Comparison of ENCODE assay signal across 27 cellular contexts in the genomic region with DNA sequence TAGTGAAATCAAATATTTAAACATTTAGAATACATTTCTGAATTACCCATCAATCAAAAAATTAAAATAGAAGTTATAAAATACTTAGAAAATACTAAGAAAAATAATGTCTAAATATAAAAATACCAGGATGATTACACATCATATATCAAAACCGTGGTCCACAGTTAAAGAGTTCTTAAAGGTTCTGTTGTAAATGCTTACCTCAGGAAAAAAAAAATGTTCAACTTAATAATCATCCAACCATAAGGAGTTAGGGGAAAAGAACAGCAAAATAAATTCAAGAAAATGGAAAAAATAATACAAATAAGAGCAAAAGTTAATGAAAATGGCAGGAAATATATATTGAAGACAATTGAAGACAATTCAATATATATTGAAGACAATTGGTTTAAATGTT. TPM values are rescaled to one million over a fixed set of nuclear protein-coding genes. Genes with fewer than 3 reads are reported as not detected.
DNase-seq lines count a peak whose midpoint lies in the region; ATAC-seq, FAIRE-seq and TF ChIP-seq lines count a peak whose summit lies in the region.
"Had no signal": no experiment of that assay in that cellular context is flagged by ENCODE, and none has a peak within 500 bp of the region (broad histone marks: within the 10 kb centered on the region; RNA-seq: fewer than 3 reads in every experiment).

No MANE protein-coding gene starts in this region.

- no peaks in the 10 kb centered on the region for H3K9me1 ChIP-seq in K562 (ENCODE audit: control insufficient read depth, insufficient read depth, low read length)

- TF ChIP-seq POLR2A in HepG2 (IDR thresholded peaks at IDR 0.05; ENCODE audit: insufficient read depth in 1 of 2, low read depth in 2 of 2, low read length in 2 of 2) = no peak
- no peak for TF ChIP-seq POLR2A in right lobe of liver (IDR thresholded peaks at IDR 0.05)
- no peak for TF ChIP-seq POLR2A in K562 (conservative IDR thresholded peaks at IDR 0.05)
- no peak for TF ChIP-seq POLR2A in GM12892 (IDR thresholded peaks at IDR 0.05; ENCODE audit: low read depth, low read length)

- CTCF ChIA-PET in HepG2 (lab: Yijun Ruan, JAX; ENCODE audit: low intra/inter-chr PET ratio, low total read pairs) (no interaction called here), K562 (lab: Yijun Ruan, JAX; ENCODE audit: low intra/inter-chr PET ratio) (no interaction called here)

- TF ChIP-seq EP300 in HepG2 (IDR thresholded peaks at IDR 0.05; ENCODE audit: low read depth in 2 of 2, low read length in 2 of 2) (no peak), HepG2 (CRISPR knock-in tag; IDR thresholded peaks at IDR 0.05; ENCODE audit: borderline replicate concordance) (no peak), K562 (IDR thresholded peaks at IDR 0.05; ENCODE audit: low read length) (no peak)

- intact Hi-C loops in HepG2 (cut with micrococcal nuclease; ENCODE audit: unreplicated experiment) = no loop called here
- intact Hi-C loops in right lobe of liver (cut with DNase I) = no loop called here
- intact Hi-C loops in K562 (cut with micrococcal nuclease) = no loop called here
- intact Hi-C loops in Right ventricle myocardium inferior (cut with DNase I) = no loop called here

- H3K79me2 ChIP-seq in HepG2 (ENCODE audit: insufficient read depth, low read length) = no peaks in the 10 kb centered on the region
- no peaks in the 10 kb centered on the region for H3K79me2 ChIP-seq in K562 (ENCODE audit: control insufficient read depth, insufficient read depth, low read length)

- H3K27ac ChIP-seq in HepG2 (ENCODE audit: extremely low read length, insufficient read depth, low read length) (no peak overlapping the region), right lobe of liver (no peak overlapping the region), K562 (ENCODE audit: extremely low read depth, low read depth, low read length) (no peak overlapping the region)
- H3K27ac ChIP-seq: 22Rv1; BLaER1 treated with 17β-estradiol and CSF1 and Interleukin-3, amounts not matched to agents 10 nM and 100 nM had no signal

- WGBS in HepG2 (ENCODE audit: low lambda C conversion rate) = 22% methylated on average over 1 of the region's 1 CpG
- 71% methylated on average over 1 of the region's 1 CpG for WGBS in right lobe of liver (ENCODE audit: insufficient coverage, low coverage, low lambda C conversion rate, missing lambda C conversion rate)
- 0% methylated on average over 1 of the region's 1 CpG for WGBS in K562 (ENCODE audit: insufficient coverage, low coverage, missing lambda C conversion rate)

- H3K4me1 ChIP-seq in HepG2 (ENCODE audit: insufficient read depth, low read length) = no peaks in the 10 kb centered on the region
- H3K4me1 ChIP-seq in right lobe of liver = no peaks in the 10 kb centered on the region
- no peaks in the 10 kb centered on the region for H3K4me1 ChIP-seq in K562 (replicated peaks in 1 of 2; ENCODE audit: control insufficient read depth in 2 of 2, insufficient read depth in 2 of 2, low read length in 2 of 2)
- H3K4me1 ChIP-seq: BE2C; BLaER1 treated with 17β-estradiol and CSF1 and Interleukin-3, amounts not matched to agents 10 nM and 100 nM had no signal

- H3K36me3 ChIP-seq in HepG2 (replicated peaks in 1 of 2; ENCODE audit: control insufficient read depth in 1 of 2, insufficient read depth in 2 of 2, low read length in 2 of 2) (no peaks in the 10 kb centered on the region), right lobe of liver (no peaks in the 10 kb centered on the region), K562 (ENCODE audit: control insufficient read depth, insufficient read depth, low read length) (no peaks in the 10 kb centered on the region)
- H3K36me3 ChIP-seq: BE2C; BLaER1 treated with 17β-estradiol and CSF1 and Interleukin-3, amounts not matched to agents 10 nM and 100 nM had no signal

- TF ChIP-seq RAD21 in HepG2 (CRISPR knock-in tag; IDR thresholded peaks at IDR 0.05) (no peak), K562 (CRISPR knock-in tag; conservative IDR thresholded peaks at IDR 0.05 in 1 of 2, IDR thresholded peaks at IDR 0.05 in 1 of 2) (no peak)

- H4K20me1 ChIP-seq in HepG2 (ENCODE audit: insufficient read depth, low read length) (no peaks in the 10 kb centered on the region), K562 (replicated peaks; ENCODE audit: control insufficient read depth, insufficient read depth, low read length) (no peaks in the 10 kb centered on the region)
- H4K20me1 ChIP-seq: BLaER1 treated with 17β-estradiol and CSF1 and Interleukin-3, amounts not matched to agents 10 nM and 100 nM had no signal

- no peak for ATAC-seq in HepG2
- ATAC-seq in right lobe of liver = no peak
- no peak for ATAC-seq in K562
- no peak for ATAC-seq in HG03025 (IDR thresholded peaks at IDR 0.05; ENCODE audit: low FRiP score, unreplicated experiment)
- ATAC-seq in Right ventricle myocardium inferior = no peak
- ATAC-seq: A549, GM23338, HCT116 had no signal

- H3K4me3 ChIP-seq in HepG2 (replicated peaks in 1 of 3; ENCODE audit: insufficient read depth in 1 of 3, low read depth in 2 of 3, low read length in 3 of 3) = no peak overlapping the region
- H3K4me3 ChIP-seq in right lobe of liver = no peak overlapping the region
- H3K4me3 ChIP-seq in K562 = no peak overlapping the region
- H3K4me3 ChIP-seq: A549; BLaER1 treated with 17β-estradiol and CSF1 and Interleukin-3, amounts not matched to agents 10 nM and 100 nM; GM23338 had no signal

- FAIRE-seq in HepG2 (lab: Jason Lieb, UNC) = no peak
- FAIRE-seq in K562 (lab: Jason Lieb, UNC) = no peak
- FAIRE-seq in frontal cortex (lab: Jason Lieb, UNC) = peak; percentile 84
- no peak for FAIRE-seq in GM12892 (lab: Jason Lieb, UNC)
- FAIRE-seq: A549, D721Med, GM12891, GM19239 had no signal

- POLR2A ChIA-PET in HepG2 (lab: Yijun Ruan, JAX) (no interaction called here), K562 (lab: Yijun Ruan, JAX) (interaction anchor here (1.7 kb wide), 1 partner anchor 11 kb away, joined by 4 read pairs; no protein-coding TSS in a partner anchor)

- in situ Hi-C loops in HepG2 (cut with HindIII; ENCODE audit: extremely low pct_ligation_motif_present, low pct_unique_long_range_greater_than_20kb) (no loop called here), K562 (cut with MboI) (no loop called here)

- no peak overlapping the region for H3K4me2 ChIP-seq in HepG2 (ENCODE audit: low read depth, low read length)
- H3K4me2 ChIP-seq in K562 (ENCODE audit: insufficient read depth, low read length) = no peak overlapping the region
- H3K4me2 ChIP-seq: A549; BLaER1 treated with 17β-estradiol and CSF1 and Interleukin-3, amounts not matched to agents 10 nM and 100 nM; GM23338 had no signal

- no peak for TF ChIP-seq CTCF in HepG2 (CRISPR knock-in tag; IDR thresholded peaks at IDR 0.05)
- no peak for TF ChIP-seq CTCF in right lobe of liver (IDR thresholded peaks at IDR 0.05)
- no peak for TF ChIP-seq CTCF in K562 (IDR thresholded peaks at IDR 0.05 in 2 of 3, conservative IDR thresholded peaks at IDR 0.05 in 1 of 3; ENCODE audit: insufficient read depth in 2 of 3, low read depth in 1 of 3, low read length in 3 of 3)

- no TSS peak for BruUV-seq in HepG2 (replicated peaks; lab: Mats Ljungman, UMichigan)
- BruUV-seq in K562 (replicated peaks; lab: Mats Ljungman, UMichigan) = no TSS peak

- no peak for DNase-seq in HepG2 (ENCODE audit: low spot score)
- DNase-seq in right lobe of liver = no peak
- no peak for DNase-seq in K562 (ENCODE audit: extremely low read depth in 1 of 4, low spot score in 3 of 4)
- no peak for DNase-seq in frontal cortex (ENCODE audit: low spot score in 2 of 2)
- DNase-seq in NCI-H1417 (lab: John Stamatoyannopoulos, UW) = no peak
- DNase-seq in GM12892 (ENCODE audit: insufficient read length) = no peak
- no peak for DNase-seq in Right ventricle myocardium inferior (ENCODE audit: missing footprints)
- DNase-seq: ACHN; AML-193; BE2C; CD4-positive, alpha-beta T cell; CD8-positive, alpha-beta memory T cell; DMS 273 treated with DMSO at 0.1 percent for 48 hours; DMS79; EL; GF-D8; H9 had no signal

- no peak overlapping the region for H3K9ac ChIP-seq in HepG2 (ENCODE audit: insufficient read depth, low read depth, low read length)
- no peak overlapping the region for H3K9ac ChIP-seq in K562 (ENCODE audit: insufficient read depth in 1 of 2, low read depth in 2 of 2, low read length in 2 of 2)
- H3K9ac ChIP-seq: BLaER1 treated with 17β-estradiol and CSF1 and Interleukin-3, amounts not matched to agents 10 nM and 100 nM had no signal

- H3K27me3 ChIP-seq in HepG2 (ENCODE audit: control insufficient read depth in 1 of 2, insufficient read depth in 2 of 2, low read length in 2 of 2) (no peaks in the 10 kb centered on the region), right lobe of liver (no peaks in the 10 kb centered on the region), K562 (ENCODE audit: control insufficient read depth in 2 of 2, insufficient read depth in 2 of 2, low read length in 2 of 2) (no peaks in the 10 kb centered on the region)
- H3K27me3 ChIP-seq: BE2C; BLaER1 treated with 17β-estradiol and CSF1 and Interleukin-3, amounts not matched to agents 10 nM and 100 nM had no signal

- peaks cover 10% of the 10 kb centered on the region for H3K9me3 ChIP-seq in HepG2 (ENCODE audit: low read length)
- H3K9me3 ChIP-seq in right lobe of liver = no peaks in the 10 kb centered on the region
- no peaks in the 10 kb centered on the region for H3K9me3 ChIP-seq in K562 (replicated peaks; ENCODE audit: control insufficient read depth, insufficient read depth, low read depth, low read length)
- H3K9me3 ChIP-seq: A549, BE2C had no signal

- H2AFZ ChIP-seq in HepG2 (ENCODE audit: low read length) = no peak overlapping the region
- no peak overlapping the region for H2AFZ ChIP-seq in K562 (ENCODE audit: low read depth, low read length)

RNA-seq across cellular contexts. Expression of gene PDE11A, which starts 43.2 kb away (rescaled TPM):
- total RNA-seq in HepG2 (2016; rRNA removed; fragmentation: Illumina TruSeq; extraction: Trizol) (1.2 and 1.4 TPM in 2 replicates), right lobe of liver (1 to 10 TPM; 1.2 to 9.4 (median 6.3) TPM), K562 (2014; rRNA removed) (5.4 and 5.6 TPM in 2 replicates), K562 (2014; rRNA removed; fragmentation: Illumina TruSeq; extraction: Trizol) (7.8 and 8.7 TPM in 2 replicates), K562 (2015; rRNA removed; fragmentation: Illumina TruSeq; extraction: Trizol) (21.3 and 22.1 TPM in 2 replicates), K562 (2021) (5.7 and 6.0 TPM in 2 replicates), frontal cortex (1.2 TPM), Right ventricle myocardium inferior (4.4 TPM)
- 0.79 and 1.2 TPM in 2 replicates for total RNA-seq in HepG2 (2016; cell fraction: cytosol; rRNA removed; fragmentation: Illumina TruSeq; extraction: Trizol; ENCODE audit: low read depth)
- total RNA-seq in HepG2 (2016; cell fraction: insoluble cytoplasmic fraction; rRNA removed; fragmentation: Illumina TruSeq; extraction: Trizol) = 1.1 and 1.2 TPM in 2 replicates
- 0.38 and 0.56 TPM in 2 replicates for total RNA-seq in HepG2 (2016; cell fraction: membrane; rRNA removed; fragmentation: Illumina TruSeq; extraction: Trizol)
- total RNA-seq in HepG2 (2016; cell fraction: nucleus; rRNA removed; fragmentation: Illumina TruSeq; extraction: Trizol) = 2.1 and 2.5 TPM in 2 replicates
- polyA plus RNA-seq in HepG2 (2011; rRNA removed) (1.3 and 1.7 TPM in 2 replicates), K562 (2011; rRNA removed) (0.80 and 8.9 TPM in 2 replicates), K562 (2014; fragmentation: Illumina TruSeq; extraction: Trizol) (5.1 and 6.2 TPM in 2 replicates), K562 (2014; fragmentation: Nextera tagmentation; extraction: Ambion mirVana) (1 to 10 TPM; 3.2 to 3.9 TPM), K562 (2014; rRNA removed) (4.5 TPM in 2 replicates)
- 0.95 and 0.97 TPM in 2 replicates for polyA plus RNA-seq in HepG2 (2011; cell fraction: cytosol; rRNA removed)
- polyA plus RNA-seq in HepG2 (2011; cell fraction: nucleus; rRNA removed) = 2.0 and 2.4 TPM in 2 replicates
- polyA plus RNA-seq in HepG2 (2012) = 0.32 and 0.47 TPM in 2 replicates
- 0.01 and 0.05 TPM in 2 replicates for polyA plus RNA-seq in HepG2 (2016; cell fraction: cytosol; fragmentation: Illumina TruSeq; extraction: Trizol; ENCODE audit: low read depth)
- 0.70 and 0.73 TPM in 2 replicates for polyA plus RNA-seq in HepG2 (2016; cell fraction: insoluble cytoplasmic fraction; fragmentation: Illumina TruSeq; extraction: Trizol; ENCODE audit: low read depth)
- polyA plus RNA-seq in HepG2 (2016; cell fraction: membrane; fragmentation: Illumina TruSeq; extraction: Trizol; ENCODE audit: low read depth) = 0.10 and 0.12 TPM in 2 replicates
- 1.9 TPM in 2 replicates for polyA plus RNA-seq in HepG2 (2016; cell fraction: nucleus; fragmentation: Illumina TruSeq; extraction: Trizol; ENCODE audit: insufficient read depth, low read depth)
- polyA minus RNA-seq in HepG2 (2011; rRNA and poly(A)+ RNA removed; ENCODE audit: low replicate concordance) = 0.05 and 2.9 TPM in 2 replicates
- polyA minus RNA-seq in HepG2 (2011; cell fraction: cytosol; rRNA and poly(A)+ RNA removed) = 3.0 and 3.2 TPM in 2 replicates
- polyA minus RNA-seq in HepG2 (2011; cell fraction: nucleus; rRNA and poly(A)+ RNA removed) = 6.2 and 8.8 TPM in 2 replicates
- 5.8 and 6.3 TPM in 2 replicates for total RNA-seq in K562 (2011; cell fraction: chromatin; rRNA removed; ENCODE audit: low replicate concordance)
- total RNA-seq in K562 (2011; cell fraction: nucleolus; rRNA removed) = 3.3 and 3.5 TPM in 2 replicates
- total RNA-seq in K562 (2011; cell fraction: nucleoplasm; rRNA removed) = 3.0 and 4.0 TPM in 2 replicates
- 0.52 and 5.2 TPM in 2 replicates for polyA plus RNA-seq in K562 (2011; cell fraction: cytosol; rRNA removed)
- 1.1 and 10.5 TPM in 2 replicates for polyA plus RNA-seq in K562 (2011; cell fraction: nucleus; rRNA removed)
- polyA plus RNA-seq in K562 (2012) = 6.9 and 15.2 TPM in 2 replicates
- 1.0 and 19.7 TPM in 2 replicates for polyA minus RNA-seq in K562 (2011; rRNA and poly(A)+ RNA removed)
- 1.1 and 4.9 TPM in 2 replicates for polyA minus RNA-seq in K562 (2011; cell fraction: cytosol; rRNA and poly(A)+ RNA removed)
- 1.1 and 4.3 TPM in 2 replicates for polyA minus RNA-seq in K562 (2011; cell fraction: nucleus; rRNA and poly(A)+ RNA removed)
- not detected for polyA plus RNA-seq in GM12892 (2012; ENCODE audit: missing spikeins)
- total RNA-seq: CD4-positive, alpha-beta T cell; CD8-positive, alpha-beta memory T cell had no signal
- polyA plus RNA-seq: CD14-positive monocyte; CD8-positive, alpha-beta memory T cell had no signal

Comparison
In these comparisons a context has a peak if more than half of its experiments do, and no peak if none do; other contexts are left out.
1. Of the 241 proteins assayed by ChIP-seq in both HepG2 and K562: peak only in HepG2: none; only in K562: none; in both: MAFF; in neither: 239; mixed calls (peak in some experiments, not most) for 1.